ENCODE assay signal across 14 cellular contexts in the genomic region with DNA sequence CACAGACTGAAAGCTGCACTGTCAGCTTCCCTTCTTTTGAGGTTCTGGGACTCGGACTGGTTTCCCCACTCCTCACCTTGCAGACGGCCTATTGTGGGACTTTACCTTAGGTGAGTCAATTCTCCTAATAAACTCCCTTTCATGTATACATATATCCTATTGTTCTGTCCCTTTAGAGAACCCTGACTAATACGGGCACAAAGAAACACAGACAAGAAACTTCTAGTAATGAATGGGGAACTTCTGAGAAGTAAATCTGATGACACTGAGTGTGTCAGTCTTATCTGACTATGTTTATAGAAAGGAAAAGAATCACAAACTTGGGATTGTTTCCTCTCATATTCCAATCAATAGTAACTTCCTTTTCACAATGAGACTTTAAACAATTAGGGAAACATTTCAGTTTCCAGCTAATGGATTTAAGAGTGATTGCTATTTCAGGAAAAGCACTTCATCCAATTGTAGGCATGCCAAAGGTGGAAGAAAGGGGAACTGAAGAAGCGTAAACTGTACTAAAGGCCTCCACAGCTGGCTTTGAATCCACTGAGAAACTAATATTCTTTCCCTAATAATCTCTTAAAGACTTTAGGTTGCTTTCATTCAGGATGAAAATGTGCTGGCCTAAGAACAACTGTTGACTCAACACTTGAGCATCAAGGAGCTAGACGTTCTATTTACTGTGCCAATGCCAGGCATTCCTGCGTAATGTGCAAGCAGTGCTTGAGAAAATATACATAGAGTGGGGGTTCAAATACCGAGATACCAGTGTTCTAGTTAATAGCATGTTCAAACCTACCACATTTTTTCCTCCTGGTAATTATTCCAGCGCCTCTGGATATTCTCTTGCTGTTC.
DNase-seq lines count a peak whose midpoint lies in the region; ATAC-seq, FAIRE-seq and TF ChIP-seq lines count a peak whose summit lies in the region.
"Had no signal": no experiment of that assay in that cellular context is flagged by ENCODE, and none has a peak within 500 bp of the region (broad histone marks: within the 10 kb centered on the region; RNA-seq: fewer than 3 reads in every experiment).

No MANE protein-coding gene starts in this region.

- DNase-seq in ACHN (peak; percentile 52), HTR-8/SVneo (ENCODE audit: insufficient read length, low spot score) (peak; percentile 79), mammary epithelial cell (peak; percentile 85), lower lobe of right lung (no peak), WTC11 (ENCODE audit: low spot score) (no peak)
- no peak for DNase-seq in stimulated activated CD4-positive, alpha-beta T cell treated with anti-CD3 and anti-CD28 coated beads, Interleukin-4, amount 100 ng/mL, for 1 hour
- DNase-seq: activated CD4-positive, alpha-beta memory T cell treated with anti-CD3 and anti-CD28 coated beads, Interleukin-2, amount 10 ng/mL, durations not matched to agents 7 days and 5 days; CD4-positive, CD25-positive, alpha-beta regulatory T cell; stimulated activated CD4-positive, alpha-beta T cell treated with anti-CD3 and anti-CD28 coated beads, Interleukin-15, amount 100 ng/mL, for 24 hours; testis had no signal

- no peaks in the 10 kb centered on the region for H3K27me3 ChIP-seq in mammary epithelial cell (ENCODE audit: insufficient read depth, low read length)
- H3K27me3 ChIP-seq in lower lobe of right lung (ENCODE audit: low read depth) = no peaks in the 10 kb centered on the region
- H3K27me3 ChIP-seq: cardiac muscle cell, testis had no signal

- intact Hi-C loops in mammary epithelial cell (cut with micrococcal nuclease) = loop anchor here (5.0 kb wide), 3 partner anchors 35 to 170 kb away; a partner anchor contains a TSS
- intact Hi-C loops in lower lobe of right lung (cut with DNase I) = no loop called here

- ATAC-seq in lower lobe of right lung (peak; percentile 89 to 97), HG03439 (IDR thresholded peaks at IDR 0.05; ENCODE audit: unreplicated experiment) (no peak), HG02885 (IDR thresholded peaks at IDR 0.05; ENCODE audit: poor library complexity, unreplicated experiment) (no peak), WTC11 (no peak)

- peak overlapping the region; percentile 76 for H3K9ac ChIP-seq in mammary epithelial cell (ENCODE audit: insufficient read depth, low read length)

- H4K20me1 ChIP-seq in mammary epithelial cell (ENCODE audit: insufficient read depth, low read length) = no peaks in the 10 kb centered on the region

- H3K4me3 Mint-ChIP-seq in WTC11 = no peak overlapping the region
- H3K4me3 Mint-ChIP-seq: activated CD4-positive, alpha-beta memory T cell treated with anti-CD3 and anti-CD28 coated beads, Interleukin-2, amount 10 ng/mL, durations not matched to agents 7 days and 5 days; CD4-positive, CD25-positive, alpha-beta regulatory T cell had no signal

- in situ Hi-C loops in ACHN (cut with HindIII; ENCODE audit: low pct_ligation_motif_present, low pct_unique_long_range_greater_than_20kb, low sequenced_read_pairs) (no loop called here), mammary epithelial cell (cut with MboI; ENCODE audit: low sequenced_read_pairs in 2 of 2) (no loop called here)

- H3K9me3 ChIP-seq in mammary epithelial cell (replicated peaks; ENCODE audit: insufficient read depth, low read length) (no peaks in the 10 kb centered on the region), lower lobe of right lung (no peaks in the 10 kb centered on the region)
- H3K9me3 ChIP-seq: testis had no signal

- H3K4me1 ChIP-seq in mammary epithelial cell (ENCODE audit: insufficient read depth, low read length) (peaks cover 15% of the 10 kb centered on the region), lower lobe of right lung (peaks cover 15% of the 10 kb centered on the region)
- H3K4me1 ChIP-seq: testis had no signal

- CTCF ChIA-PET in mammary epithelial cell (lab: Charles Lee; ENCODE audit: low non-redundant PET) = no interaction called here
- CTCF ChIA-PET in WTC11 (lab: Charles Lee) = no interaction called here

- FAIRE-seq in HTR-8/SVneo (lab: Jason Lieb, UNC) = peak; percentile 97
- FAIRE-seq: islet of Langerhans had no signal

- 11% methylated on average over 8 of the region's 8 CpGs for WGBS in mammary epithelial cell (ENCODE audit: low coverage, missing lambda C conversion rate)

- no peaks in the 10 kb centered on the region for H3K79me2 ChIP-seq in mammary epithelial cell (ENCODE audit: insufficient read depth, low read length)

- no peaks in the 10 kb centered on the region for H3K36me3 Mint-ChIP-seq in WTC11
- H3K36me3 Mint-ChIP-seq: CD4-positive, CD25-positive, alpha-beta regulatory T cell had no signal

- no peak overlapping the region for H3K4me3 ChIP-seq in mammary epithelial cell (replicated peaks in 1 of 3; ENCODE audit: insufficient read depth in 1 of 3, low read depth in 2 of 3, low read length in 3 of 3)
- no peak overlapping the region for H3K4me3 ChIP-seq in lower lobe of right lung
- H3K4me3 ChIP-seq: cardiac muscle cell, testis had no signal

- dilution Hi-C loops in mammary epithelial cell (cut with HindIII; ENCODE audit: low sequenced_read_pairs) = no loop called here

- peak overlapping the region; percentile 70 for H3K4me2 ChIP-seq in mammary epithelial cell (ENCODE audit: insufficient read depth, low read depth, low read length)

- peak overlapping the region; percentile 96 for H3K27ac ChIP-seq in mammary epithelial cell (ENCODE audit: insufficient read depth, low read depth, low read length)
- no peak overlapping the region for H3K27ac ChIP-seq in lower lobe of right lung
- H3K27ac ChIP-seq: cardiac muscle cell, testis had no signal

- TF ChIP-seq CTCF in mammary epithelial cell (conservative IDR thresholded peaks at IDR 0.05 in 1 of 2, IDR thresholded peaks at IDR 0.05 in 1 of 2; ENCODE audit: extremely low read depth in 1 of 2, insufficient read depth in 1 of 2, low read depth in 1 of 2, low read length in 2 of 2) (no peak), lower lobe of right lung (IDR thresholded peaks at IDR 0.05) (no peak), WTC11 (IDR thresholded peaks at IDR 0.05) (no peak)

- POLR2A ChIA-PET in WTC11 (lab: Charles Lee) = no interaction called here

- H3K4me1 Mint-ChIP-seq in WTC11 = peaks cover 9% of the 10 kb centered on the region

- H3K27me3 Mint-ChIP-seq in WTC11 (ENCODE audit: low read depth) = no peaks in the 10 kb centered on the region
- H3K27me3 Mint-ChIP-seq: activated CD4-positive, alpha-beta memory T cell treated with anti-CD3 and anti-CD28 coated beads, Interleukin-2, amount 10 ng/mL, durations not matched to agents 7 days and 5 days; CD4-positive, CD25-positive, alpha-beta regulatory T cell had no signal

- H3K36me3 ChIP-seq in mammary epithelial cell (ENCODE audit: insufficient read depth, low read length) = no peaks in the 10 kb centered on the region
- H3K36me3 ChIP-seq in lower lobe of right lung = no peaks in the 10 kb centered on the region
- H3K36me3 ChIP-seq: cardiac muscle cell had no signal

- H3K9me3 Mint-ChIP-seq in WTC11 = peaks cover 5% of the 10 kb centered on the region

- no peak overlapping the region for H3K27ac Mint-ChIP-seq in WTC11
- H3K27ac Mint-ChIP-seq: activated CD4-positive, alpha-beta memory T cell treated with anti-CD3 and anti-CD28 coated beads, Interleukin-2, amount 10 ng/mL, durations not matched to agents 7 days and 5 days; CD4-positive, CD25-positive, alpha-beta regulatory T cell had no signal

- TSS peak; percentile 57 for BruUV-seq in mammary epithelial cell (replicated peaks; lab: Mats Ljungman, UMichigan)

- peak overlapping the region; percentile 71 for H2AFZ ChIP-seq in mammary epithelial cell (ENCODE audit: low read depth, low read length)

TF ChIP-seq in WTC11, 78 proteins besides CTCF, POLR2A, EP300 and RAD21 (continues in another document):
- TF ChIP-seq, protein P1, sequence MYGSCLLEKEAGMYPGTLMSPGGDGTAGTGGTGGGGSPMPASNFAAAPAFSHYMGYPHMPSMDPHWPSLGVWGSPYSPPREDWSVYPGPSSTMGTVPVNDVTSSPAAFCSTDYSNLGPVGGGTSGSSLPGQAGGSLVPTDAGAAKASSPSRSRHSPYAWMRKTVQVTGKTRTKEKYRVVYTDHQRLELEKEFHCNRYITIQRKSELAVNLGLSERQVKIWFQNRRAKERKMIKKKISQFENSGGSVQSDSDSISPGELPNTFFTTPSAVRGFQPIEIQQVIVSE (CRISPR knock-in tag; IDR thresholded peaks at IDR 0.05; ENCODE audit: borderline replicate concordance) = no peak
- TF ChIP-seq SOX15 (CRISPR knock-in tag; IDR thresholded peaks at IDR 0.05) = no peak
- TF ChIP-seq, protein P2, sequence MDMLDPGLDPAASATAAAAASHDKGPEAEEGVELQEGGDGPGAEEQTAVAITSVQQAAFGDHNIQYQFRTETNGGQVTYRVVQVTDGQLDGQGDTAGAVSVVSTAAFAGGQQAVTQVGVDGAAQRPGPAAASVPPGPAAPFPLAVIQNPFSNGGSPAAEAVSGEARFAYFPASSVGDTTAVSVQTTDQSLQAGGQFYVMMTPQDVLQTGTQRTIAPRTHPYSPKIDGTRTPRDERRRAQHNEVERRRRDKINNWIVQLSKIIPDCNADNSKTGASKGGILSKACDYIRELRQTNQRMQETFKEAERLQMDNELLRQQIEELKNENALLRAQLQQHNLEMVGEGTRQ (CRISPR knock-in tag; IDR thresholded peaks at IDR 0.05) = no peak
- no peak for TF ChIP-seq GABPB1 (CRISPR knock-in tag; IDR thresholded peaks at IDR 0.05)
- TF ChIP-seq, protein P3, sequence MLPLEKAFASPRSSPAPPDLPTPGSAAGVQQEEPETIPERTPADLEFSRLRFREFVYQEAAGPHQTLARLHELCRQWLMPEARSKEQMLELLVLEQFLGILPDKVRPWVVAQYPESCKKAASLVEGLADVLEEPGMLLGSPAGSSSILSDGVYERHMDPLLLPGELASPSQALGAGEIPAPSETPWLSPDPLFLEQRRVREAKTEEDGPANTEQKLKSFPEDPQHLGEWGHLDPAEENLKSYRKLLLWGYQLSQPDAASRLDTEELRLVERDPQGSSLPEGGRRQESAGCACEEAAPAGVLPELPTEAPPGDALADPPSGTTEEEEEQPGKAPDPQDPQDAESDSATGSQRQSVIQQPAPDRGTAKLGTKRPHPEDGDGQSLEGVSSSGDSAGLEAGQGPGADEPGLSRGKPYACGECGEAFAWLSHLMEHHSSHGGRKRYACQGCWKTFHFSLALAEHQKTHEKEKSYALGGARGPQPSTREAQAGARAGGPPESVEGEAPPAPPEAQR (CRISPR knock-in tag; IDR thresholded peaks at IDR 0.05) = no peak
- no peak for TF ChIP-seq MYBL2 (CRISPR knock-in tag; IDR thresholded peaks at IDR 0.05)

Comparison
In these comparisons a context has a peak if more than half of its experiments do, and no peak if none do; other contexts are left out.
1. DNase-seq: peak in ACHN (single experiment), HTR-8/SVneo (single experiment) and mammary epithelial cell (single experiment); none in lower lobe of right lung (single experiment), WTC11 (single experiment) and stimulated activated CD4-positive, alpha-beta T cell treated with anti-CD3 and anti-CD28 coated beads, Interleukin-4, amount 100 ng/mL, for 1 hour (single experiment).
2. ATAC-seq: peak in lower lobe of right lung (2 of 2); none in HG03439 (single experiment), HG02885 (single experiment) and WTC11 (single experiment).